ENCODE assay signal across 10 cellular contexts in the genomic region with DNA sequence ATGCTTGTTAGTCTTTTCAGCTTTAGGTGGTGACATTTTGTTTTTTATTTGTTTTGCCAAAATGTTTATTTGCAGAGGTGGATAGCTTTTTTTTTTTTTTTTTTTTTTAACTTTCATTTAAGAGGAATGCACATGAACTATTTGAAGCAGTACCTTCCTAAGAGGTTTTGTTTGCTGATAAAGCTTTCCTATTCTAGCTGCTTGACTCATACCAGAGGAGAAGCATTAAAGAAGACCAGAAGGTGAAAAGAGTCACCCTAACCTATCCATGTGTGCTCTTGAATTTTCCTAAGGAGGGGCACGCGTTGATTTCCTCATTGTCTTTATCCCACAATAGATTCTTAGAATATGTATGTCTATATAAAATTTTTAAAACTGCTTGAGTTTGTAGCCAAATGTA. TPM values are rescaled to one million over a fixed set of nuclear protein-coding genes. Genes with fewer than 3 reads are reported as not detected.
DNase-seq lines count a peak whose midpoint lies in the region; ATAC-seq and TF ChIP-seq lines count a peak whose summit lies in the region.
"Had no signal": no experiment of that assay in that cellular context is flagged by ENCODE, and none has a peak within 500 bp of the region (broad histone marks: within the 10 kb centered on the region; RNA-seq: fewer than 3 reads in every experiment).

No MANE protein-coding gene starts in this region.

- no peak overlapping the region for H3K4me3 Mint-ChIP-seq in CD8-positive, alpha-beta T cell
- H3K4me3 Mint-ChIP-seq: activated T-helper 1 cell treated with anti-CD3 and anti-CD28 coated beads, Interleukin-12 subunit alpha, Interleukin-12 subunit beta, Interleukin-2, Interleukin-4 antibody, amounts not matched to agents 30 ng/mL and 10 ng/mL and 1 ng/mL, durations not matched to agents 14 hours and 24 hours and 36 hours; WTC11 had no signal

- peaks cover 89% of the 10 kb centered on the region for H3K4me1 Mint-ChIP-seq in CD8-positive, alpha-beta T cell (ENCODE audit: low read depth)

- TF ChIP-seq POLR2A in HCT116 (IDR thresholded peaks at IDR 0.05; ENCODE audit: borderline replicate concordance, extremely low read depth, insufficient read depth, insufficient read length), result no peak

- H3K9me2 ChIP-seq in HCT116 (ENCODE audit: insufficient read depth) (no peaks in the 10 kb centered on the region), SU-DHL-6 (replicated peaks; ENCODE audit: insufficient read depth, low read length) (no peaks in the 10 kb centered on the region)

- H3K27ac Mint-ChIP-seq in CD8-positive, alpha-beta T cell, result no peak overlapping the region
- H3K27ac Mint-ChIP-seq: activated T-helper 1 cell treated with anti-CD3 and anti-CD28 coated beads, Interleukin-12 subunit alpha, Interleukin-12 subunit beta, Interleukin-2, Interleukin-4 antibody, amounts not matched to agents 30 ng/mL and 10 ng/mL and 1 ng/mL, durations not matched to agents 14 hours and 24 hours and 36 hours; WTC11 had no signal

- H3K36me3 Mint-ChIP-seq in CD8-positive, alpha-beta T cell, result peaks cover 41% of the 10 kb centered on the region
- H3K36me3 Mint-ChIP-seq: WTC11 had no signal

- WGBS in heart right ventricle, 2 donors, result 63 to 69% methylated on average over 2 of the region's 2 CpGs

- no peaks in the 10 kb centered on the region for H3K27me3 Mint-ChIP-seq in CD8-positive, alpha-beta T cell (ENCODE audit: low read depth)

- no peak for TF ChIP-seq CTCF in HCT116 (IDR thresholded peaks at IDR 0.05 in 2 of 3, conservative IDR thresholded peaks at IDR 0.05 in 1 of 3; ENCODE audit: borderline replicate concordance in 1 of 3, insufficient read depth in 1 of 3, low read depth in 2 of 3, low read length in 2 of 3)
- no peak for TF ChIP-seq CTCF in SU-DHL-6 (IDR thresholded peaks at IDR 0.05; ENCODE audit: insufficient read depth, low read length, poor library complexity, severe bottlenecking)
- TF ChIP-seq CTCF in heart right ventricle (IDR thresholded peaks at IDR 0.05), result no peak
- TF ChIP-seq CTCF in CD8-positive, alpha-beta T cell (IDR thresholded peaks at IDR 0.05), result no peak

- POLR2A ChIA-PET in HCT116 (lab: Charles Lee), result interaction anchor here (1.1 kb wide), 1 partner anchor 8 kb away, joined by 8 read pairs; no protein-coding TSS in a partner anchor
- POLR2A ChIA-PET in CD8-positive, alpha-beta T cell (lab: Charles Lee), result interaction anchor here (0.9 kb wide), 1 partner anchor 8 kb away, joined by 4 read pairs; no protein-coding TSS in a partner anchor

- H3K4me1 ChIP-seq in HCT116 (ENCODE audit: control insufficient read depth in 1 of 2, insufficient read depth in 2 of 2, low read length in 2 of 2), result peaks cover 38 to 39% of the 10 kb centered on the region in 2 experiments
- peaks cover 0 to 98% (median 85%) of the 10 kb centered on the region in 9 donors for H3K4me1 ChIP-seq in heart right ventricle
- peaks cover 80% of the 10 kb centered on the region for H3K4me1 ChIP-seq in CD8-positive, alpha-beta T cell (ENCODE audit: insufficient read depth, low read length)

- H3K9me3 Mint-ChIP-seq in CD8-positive, alpha-beta T cell, result no peaks in the 10 kb centered on the region
- H3K9me3 Mint-ChIP-seq: activated T-helper 1 cell treated with anti-CD3 and anti-CD28 coated beads, Interleukin-12 subunit alpha, Interleukin-12 subunit beta, Interleukin-2, Interleukin-4 antibody, amounts not matched to agents 30 ng/mL and 10 ng/mL and 1 ng/mL, durations not matched to agents 14 hours and 24 hours and 36 hours; WTC11 had no signal

- DNase-seq in HCT116 (ENCODE audit: low read depth, low spot score) (no peak), heart right ventricle (no peak), renal cortical epithelial cell (ENCODE audit: low read depth) (peak; percentile 30)
- no peak for DNase-seq in CD8-positive, alpha-beta T cell
- no peak for DNase-seq in activated effector memory CD4-positive, alpha-beta T cell treated with anti-CD3 and anti-CD28 coated beads, Interleukin-2, amount 50 U/mL, for 16 hours

- no TSS peak for BruUV-seq in HCT116 (replicated peaks; lab: Mats Ljungman, UMichigan)

- H2AFZ ChIP-seq in HCT116 (ENCODE audit: low read depth, low read length, poor library complexity, severe bottlenecking) (no peak overlapping the region), SU-DHL-6 (ENCODE audit: low read depth, low read length, severe bottlenecking) (no peak overlapping the region)

- peak overlapping the region; percentile 75 for H3K4me2 ChIP-seq in HCT116 (ENCODE audit: low read length)
- peak overlapping the region; percentile 30 for H3K4me2 ChIP-seq in SU-DHL-6 (ENCODE audit: low read depth, low read length, poor library complexity, severe bottlenecking)

- H3K27me3 ChIP-seq in HCT116 (ENCODE audit: insufficient read depth, low read length) (no peaks in the 10 kb centered on the region), SU-DHL-6 (ENCODE audit: low read length) (no peaks in the 10 kb centered on the region), heart right ventricle (no peaks in the 10 kb centered on the region)
- H3K27me3 ChIP-seq in CD8-positive, alpha-beta T cell (ENCODE audit: insufficient read depth, low read length), result no peaks in the 10 kb centered on the region

- H3F3A ChIP-seq in SU-DHL-6 (ENCODE audit: insufficient read depth), result peaks cover 7% of the 10 kb centered on the region; the same call in 1 of the 2 replicates

- H3K9me3 ChIP-seq in HCT116 (ENCODE audit: control insufficient read depth in 1 of 2, insufficient read depth in 1 of 2, low read depth in 1 of 2, low read length in 2 of 2), result no peaks in the 10 kb centered on the region
- H3K9me3 ChIP-seq in SU-DHL-6 (ENCODE audit: insufficient read depth, low read length), result no peaks in the 10 kb centered on the region
- H3K9me3 ChIP-seq in heart right ventricle, result no peaks in the 10 kb centered on the region
- H3K9me3 ChIP-seq in CD8-positive, alpha-beta T cell (ENCODE audit: low read length), result no peaks in the 10 kb centered on the region
- H3K9me3 ChIP-seq: HAP-1 had no signal

- RAD21 ChIA-PET in HCT116 (lab: Charles Lee; ENCODE audit: low non-redundant PET in 1 of 2, low total read pairs in 2 of 2, uncharacterized antibody in 2 of 2, unreplicated experiment in 2 of 2), result no interaction called here

- H3K79me2 ChIP-seq in HCT116 (ENCODE audit: insufficient read depth, low read length) (peaks cover 97% of the 10 kb centered on the region), SU-DHL-6 (ENCODE audit: insufficient read depth, low read length) (peaks cover 100% of the 10 kb centered on the region)

- intact Hi-C loops in HCT116 (cut with micrococcal nuclease), result no loop called here
- intact Hi-C loops in heart right ventricle (cut with DNase I), result loop anchor here in 2 of 10 donors (5.0 to 10.0 kb wide), 2 partner anchors 35 to 53 kb away; a partner anchor contains a TSS
- intact Hi-C loops in CD8-positive, alpha-beta T cell (cut with DNase I, micrococcal nuclease), result loop anchor here in 1 of 2 experiments (5.0 kb wide), 1 partner anchor 50 kb away; no protein-coding TSS in a partner anchor

- H3K9ac ChIP-seq in HCT116 (ENCODE audit: low read length) (no peak overlapping the region), SU-DHL-6 (ENCODE audit: low read length) (no peak overlapping the region)

- H3K27ac ChIP-seq in HCT116 (ENCODE audit: low read depth, low read length), result no peak overlapping the region
- no peak overlapping the region for H3K27ac ChIP-seq in SU-DHL-6 (ENCODE audit: low read depth, low read length)
- peak overlapping the region in 9 of 10 donors; percentile 9 to 74 (median 63) for H3K27ac ChIP-seq in heart right ventricle
- H3K27ac ChIP-seq in CD8-positive, alpha-beta T cell (ENCODE audit: low read depth, low read length), result no peak overlapping the region

- TF ChIP-seq RAD21 in HCT116 (IDR thresholded peaks at IDR 0.05; ENCODE audit: low read depth), result no peak

- H4K20me1 ChIP-seq in HCT116 (ENCODE audit: insufficient read depth) (peaks cover 3% of the 10 kb centered on the region; the same call in 1 of the 2 replicates), SU-DHL-6 (ENCODE audit: low read depth, low read length) (peaks cover 75% of the 10 kb centered on the region)

- ATAC-seq in HCT116 (no peak), heart right ventricle (peak in 2 of 8 donors; percentile 52 to 57), HG03565 (IDR thresholded peaks at IDR 0.05; ENCODE audit: unreplicated experiment) (no peak)
- ATAC-seq in CD8-positive, alpha-beta T cell, result no peak
- ATAC-seq: WTC11 had no signal

- CTCF ChIA-PET in HCT116 (lab: Charles Lee), result interaction anchor here (0.7 to 0.9 kb wide), 3 partner anchors 8 to 31 kb away, joined by 3 read pairs; no protein-coding TSS in a partner anchor
- CTCF ChIA-PET in CD8-positive, alpha-beta T cell (lab: Charles Lee), result interaction anchor here (0.9 to 2.3 kb wide), 3 partner anchors 28 to 94 kb away, joined by 3 to 18 read pairs (median 3); no protein-coding TSS in a partner anchor

- H3K36me3 ChIP-seq in HCT116 (ENCODE audit: control insufficient read depth in 1 of 2, insufficient read depth in 2 of 2, low read length in 2 of 2), result no peaks in the 10 kb centered on the region
- peaks cover 10% of the 10 kb centered on the region; the same call in 1 of the 2 replicates for H3K36me3 ChIP-seq in SU-DHL-6 (ENCODE audit: low read length)
- H3K36me3 ChIP-seq in heart right ventricle, result peaks cover 0 to 12% (median 0%) of the 10 kb centered on the region in 9 donors
- no peaks in the 10 kb centered on the region for H3K36me3 ChIP-seq in CD8-positive, alpha-beta T cell (ENCODE audit: insufficient read depth, low read length)

- H3K4me3 ChIP-seq in HCT116 (replicated peaks in 1 of 2; ENCODE audit: low read depth in 1 of 2, low read length in 2 of 2) (no peak overlapping the region), SU-DHL-6 (ENCODE audit: insufficient read depth, low read length, poor library complexity, severe bottlenecking) (no peak overlapping the region), heart right ventricle (no peak overlapping the region)
- no peak overlapping the region for H3K4me3 ChIP-seq in CD8-positive, alpha-beta T cell (ENCODE audit: low read depth, low read length)
- H3K4me3 ChIP-seq: HAP-1 had no signal

TF ChIP-seq in HCT116, 20 proteins besides CTCF, POLR2A, EP300 and RAD21 (continues in another document):
- no peak for TF ChIP-seq CBX3 (IDR thresholded peaks at IDR 0.05; ENCODE audit: low read depth)
- TF ChIP-seq EGR1 (IDR thresholded peaks at IDR 0.05; ENCODE audit: low read depth), result no peak; the same call in 1 of the 2 replicates
- TF ChIP-seq ZNF274 (IDR thresholded peaks at IDR 0.05; ENCODE audit: low read depth, low read length), result no peak
- no peak for TF ChIP-seq EZH2 (IDR thresholded peaks at IDR 0.05)
- TF ChIP-seq FOSL1 (IDR thresholded peaks at IDR 0.05; ENCODE audit: low read depth), result no peak
- no peak for TF ChIP-seq TCF7L2 (IDR thresholded peaks at IDR 0.05; ENCODE audit: borderline replicate concordance, extremely low read depth, insufficient read depth, insufficient read length)
- TF ChIP-seq EZH2phosphoT487 (IDR thresholded peaks at IDR 0.05; ENCODE audit: borderline replicate concordance), result no peak

RNA-seq across cellular contexts. Expression of a gene that starts 57.7 kb away (rescaled TPM):
- total RNA-seq in HCT116 (2021; ENCODE audit: unreplicated experiment) (17.3 TPM), heart right ventricle (10 to 100 TPM; 37.5 to 57.3 (median 43.1) TPM), renal cortical epithelial cell (6.4 and 17.5 TPM in 2 replicates)
- polyA plus RNA-seq in HCT116 (2012), result 2.9 and 3.7 TPM in 2 replicates
- polyA plus RNA-seq in heart right ventricle, result 10 to 100 TPM; 10.3 to 26.3 TPM
- 100 to 1,000 TPM; 170 to 180 TPM for total RNA-seq in CD8-positive, alpha-beta T cell

Comparison
In these comparisons a context has a peak if more than half of its experiments do, and no peak if none do; other contexts are left out.
1. H3K27ac ChIP-seq: peak in heart right ventricle (9 of 10); none in HCT116 (single experiment), SU-DHL-6 (single experiment) and CD8-positive, alpha-beta T cell (single experiment).